Comparison of ENCODE assay signal across 1 cellular context in the genomic region with DNA sequence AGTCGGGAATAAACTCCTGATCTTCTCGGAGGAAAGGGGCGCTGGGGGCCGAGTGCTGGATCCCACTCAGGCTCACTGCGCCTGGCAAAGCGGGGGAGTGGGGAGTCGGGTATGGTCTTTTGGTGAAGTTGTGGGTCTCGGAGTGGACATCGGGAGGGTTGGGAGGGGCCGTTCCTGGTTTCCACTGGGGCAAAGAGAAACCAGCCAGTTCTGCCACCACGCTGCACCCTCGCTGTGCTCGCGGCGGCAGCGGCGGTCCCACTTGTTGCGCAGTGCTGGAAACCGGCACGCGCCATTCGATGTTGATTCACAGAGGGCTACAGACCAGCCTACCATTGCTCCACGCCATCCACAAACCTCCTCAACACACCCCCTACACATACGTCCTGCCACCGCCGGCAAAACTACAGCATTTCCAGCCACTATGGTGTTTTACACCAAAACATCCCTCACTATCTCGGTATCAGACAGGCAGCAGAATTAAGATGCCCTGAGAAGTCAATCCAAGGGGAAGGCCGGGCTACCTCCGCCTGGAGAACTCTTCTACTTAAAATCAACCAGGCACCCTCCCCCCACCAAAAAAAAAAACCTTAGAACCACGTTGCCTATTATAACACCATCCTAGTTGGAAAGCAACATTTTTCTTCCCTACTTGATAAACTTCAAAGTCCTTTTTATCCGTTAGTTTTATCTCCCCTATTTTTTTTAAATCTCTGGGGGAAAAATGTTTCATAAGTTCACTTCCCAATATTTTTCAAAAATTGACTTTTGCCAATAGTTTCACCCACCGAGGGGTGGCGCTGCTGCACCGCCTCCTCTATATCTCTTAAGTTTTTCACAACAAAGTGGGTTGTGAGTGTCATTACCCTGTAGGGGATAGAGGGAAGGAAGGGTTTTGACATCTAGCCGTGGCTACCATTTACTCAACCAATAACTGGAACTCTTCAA.
TF ChIP-seq lines count a peak whose summit lies in the region.

No MANE protein-coding gene starts in this region.

TF ChIP-seq in HepG2, 621 proteins besides CTCF, POLR2A, EP300 and RAD21 (continued from another document):
- TF ChIP-seq, protein P1, sequence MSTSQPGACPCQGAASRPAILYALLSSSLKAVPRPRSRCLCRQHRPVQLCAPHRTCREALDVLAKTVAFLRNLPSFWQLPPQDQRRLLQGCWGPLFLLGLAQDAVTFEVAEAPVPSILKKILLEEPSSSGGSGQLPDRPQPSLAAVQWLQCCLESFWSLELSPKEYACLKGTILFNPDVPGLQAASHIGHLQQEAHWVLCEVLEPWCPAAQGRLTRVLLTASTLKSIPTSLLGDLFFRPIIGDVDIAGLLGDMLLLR (CRISPR knock-in tag; IDR thresholded peaks at IDR 0.05): peak; percentile 42; the same call in 1 of the 2 replicates
- TF ChIP-seq HMG20B (CRISPR knock-in tag; conservative IDR thresholded peaks at IDR 0.05): no peak
